In the genomic region with DNA sequence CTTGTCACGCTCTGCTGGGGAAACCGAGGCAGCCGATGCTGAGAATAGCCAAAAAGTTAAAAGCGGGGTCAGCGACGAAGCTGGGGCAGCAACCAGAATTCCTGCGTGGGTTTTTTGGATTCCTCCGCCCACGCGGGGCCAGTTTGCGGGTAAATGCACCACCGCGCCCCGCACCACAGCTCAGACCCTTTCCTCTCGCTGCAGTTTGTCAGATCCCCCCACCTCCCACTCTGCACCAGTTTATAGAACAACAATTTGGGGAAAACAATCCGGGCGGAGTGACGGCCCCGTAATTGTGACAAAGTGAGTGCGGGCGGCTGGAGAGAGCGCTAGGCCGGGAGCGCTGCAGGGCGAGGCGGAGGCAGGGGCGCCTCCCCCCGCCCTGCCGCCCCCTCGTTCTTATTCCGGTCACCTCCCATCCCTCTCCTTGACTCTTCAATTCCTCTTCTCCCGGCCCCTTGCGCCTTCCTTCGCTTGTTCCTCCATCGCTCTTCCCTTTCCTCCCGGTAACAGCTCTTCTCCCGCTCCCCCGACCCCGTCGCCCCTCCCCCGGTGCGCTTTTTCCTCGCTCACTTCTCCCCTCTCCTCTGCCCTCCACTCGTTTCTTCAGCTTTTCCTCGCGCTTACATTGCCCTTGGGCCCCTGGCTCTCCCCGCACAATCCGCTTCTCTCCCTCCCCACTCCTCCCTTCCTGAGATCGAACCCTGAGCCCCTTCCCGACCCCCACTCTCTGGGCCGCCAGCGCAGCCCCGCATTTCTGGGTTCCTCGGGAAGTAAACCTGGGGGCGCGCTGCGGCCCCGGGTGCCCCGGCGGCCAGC, we compare ENCODE assay signal across 8 cellular contexts. TPM values are rescaled to one million over a fixed set of nuclear protein-coding genes. Genes with fewer than 3 reads are reported as not detected.
DNase-seq lines count a peak whose midpoint lies in the region; ATAC-seq, FAIRE-seq and TF ChIP-seq lines count a peak whose summit lies in the region.

No MANE protein-coding gene starts in this region.

- H3K9ac ChIP-seq in K562 (ENCODE audit: insufficient read depth in 1 of 2, low read depth in 2 of 2, low read length in 2 of 2) = peak overlapping the region in 1 of 2 experiments; percentile 72; a peak in 2 of 4 replicates
- H3K9ac ChIP-seq in muscle layer of colon (ENCODE audit: low read length) = no peak overlapping the region

- H3K4me3 ChIP-seq in A549 = peak overlapping the region; percentile 41
- H3K4me3 ChIP-seq in GM06990 (replicated peaks; ENCODE audit: low read depth, low read length) = peak overlapping the region; percentile 35
- peak overlapping the region; percentile 36 for H3K4me3 ChIP-seq in K562
- peak overlapping the region; percentile 35 to 57 for H3K4me3 ChIP-seq in muscle layer of colon (ENCODE audit: low read depth in 1 of 2, low read length in 2 of 2)

- FAIRE-seq in A549 (lab: Jason Lieb, UNC) (no peak), K562 (lab: Jason Lieb, UNC) (no peak)

- POLR2A ChIA-PET in A549 (lab: Yijun Ruan, JAX) (interaction anchor here (0.6 kb wide), 1 partner anchor 494 kb away, joined by 5 read pairs; the partner anchor contains the start of gene DDX23), K562 (lab: Yijun Ruan, JAX) (interaction anchor here (0.6 to 2.0 kb wide), 6 partner anchors 9 to 139 kb away, joined by 3 to 8 read pairs (median 4); partner anchors contain the start of genes C1QL4 and SPATS2)

- CTCF ChIA-PET in A549 (lab: Yijun Ruan, JAX) (interaction anchor here (0.5 to 9.5 kb wide), 18 partner anchors 9 to 292 kb away, joined by 3 to 201 read pairs (median 11); partner anchors contain the start of genes C1QL4, PRPH, SPATS2 and TROAP), K562 (lab: Yijun Ruan, JAX; ENCODE audit: low intra/inter-chr PET ratio) (interaction anchor here (2.2 kb wide), 1 partner anchor 15 kb away, joined by 8 read pairs; no protein-coding TSS in a partner anchor)

- H3K4me1 ChIP-seq in A549 (peaks cover 48% of the 10 kb centered on the region), K562 (replicated peaks in 1 of 2; ENCODE audit: control insufficient read depth in 2 of 2, insufficient read depth in 2 of 2, low read length in 2 of 2) (peaks cover 23 to 52% of the 10 kb centered on the region in 2 experiments), muscle layer of colon (ENCODE audit: insufficient read depth, low read length) (peaks cover 49% of the 10 kb centered on the region)

- H3K36me3 ChIP-seq in GM06990 (ENCODE audit: control insufficient read depth, insufficient read depth, low read length) (no peaks in the 10 kb centered on the region), K562 (ENCODE audit: control insufficient read depth, insufficient read depth, low read length) (no peaks in the 10 kb centered on the region), muscle layer of colon (ENCODE audit: insufficient read depth, low read length) (no peaks in the 10 kb centered on the region)

- DNase-seq in A549 (ENCODE audit: low read depth in 1 of 2, low spot score in 1 of 2) (no peak), GM06990 (ENCODE audit: extremely low read depth, insufficient read length) (no peak), K562 (ENCODE audit: extremely low read depth in 1 of 4, low spot score in 3 of 4) (peak in 3 of 4 experiments; percentile 47 to 52 (median 47))

- TF ChIP-seq EP300 in A549 (IDR thresholded peaks at IDR 0.05) = no peak
- TF ChIP-seq EP300 in K562 (IDR thresholded peaks at IDR 0.05; ENCODE audit: low read length) = no peak

- H4K20me1 ChIP-seq in K562 (replicated peaks; ENCODE audit: control insufficient read depth, insufficient read depth, low read length) = peaks cover 5% of the 10 kb centered on the region; the same call in 1 of the 2 replicates

- intact Hi-C loops in K562 (cut with micrococcal nuclease) = loop anchor here (10.0 kb wide), 2 partner anchors 281 to 371 kb away; partner anchors contain the start of genes KMT2D, RHEBL1, WNT1 and WNT10B

- no peaks in the 10 kb centered on the region for H3K79me2 ChIP-seq in K562 (ENCODE audit: control insufficient read depth, insufficient read depth, low read length)

- H3K27ac ChIP-seq in A549 (peak overlapping the region; percentile 55 to 86; a peak in 4 of 6 replicates), K562 (ENCODE audit: extremely low read depth, low read depth, low read length) (no peak overlapping the region), muscle layer of colon (ENCODE audit: low read depth, low read length) (no peak overlapping the region)

- H3K9me3 ChIP-seq in A549 (no peaks in the 10 kb centered on the region), K562 (replicated peaks; ENCODE audit: control insufficient read depth, insufficient read depth, low read depth, low read length) (no peaks in the 10 kb centered on the region), muscle layer of colon (ENCODE audit: low read length) (no peaks in the 10 kb centered on the region)

- H3K9me1 ChIP-seq in K562 (ENCODE audit: control insufficient read depth, insufficient read depth, low read length) = no peaks in the 10 kb centered on the region

- in situ Hi-C loops in K562 (cut with MboI) = no loop called here

- BruUV-seq in K562 (replicated peaks; lab: Mats Ljungman, UMichigan) = no TSS peak

- no peak for TF ChIP-seq CTCF in A549 (IDR thresholded peaks at IDR 0.05)
- TF ChIP-seq CTCF in GM06990 (IDR thresholded peaks at IDR 0.05; ENCODE audit: insufficient read depth, low read length, poor library complexity, severe bottlenecking) = no peak
- no peak for TF ChIP-seq CTCF in K562 (IDR thresholded peaks at IDR 0.05 in 2 of 3, conservative IDR thresholded peaks at IDR 0.05 in 1 of 3; ENCODE audit: insufficient read depth in 2 of 3, low read depth in 1 of 3, low read length in 3 of 3)

- H3K27me3 ChIP-seq in GM06990 (replicated peaks; ENCODE audit: control insufficient read depth, insufficient read depth, low read length) (peaks cover 3% of the 10 kb centered on the region), K562 (ENCODE audit: control insufficient read depth in 2 of 2, insufficient read depth in 2 of 2, low read length in 2 of 2) (peaks cover 27 to 37% of the 10 kb centered on the region in 2 experiments; a peak in 4 of 5 replicates), muscle layer of colon (ENCODE audit: control insufficient read depth in 1 of 2, insufficient read depth in 2 of 2, low read length in 2 of 2) (peaks cover 68 to 88% of the 10 kb centered on the region in 2 donors)

- TF ChIP-seq POLR2A in A549 (IDR thresholded peaks at IDR 0.05; ENCODE audit: low read length) = no peak
- no peak for TF ChIP-seq POLR2A in K562 (conservative IDR thresholded peaks at IDR 0.05)

- TF ChIP-seq RAD21 in A549 (conservative IDR thresholded peaks at IDR 0.05 in 1 of 2, IDR thresholded peaks at IDR 0.05 in 1 of 2) (no peak), K562 (CRISPR knock-in tag; conservative IDR thresholded peaks at IDR 0.05 in 1 of 2, IDR thresholded peaks at IDR 0.05 in 1 of 2) (no peak)

- H3K4me2 ChIP-seq in A549 = peak overlapping the region; percentile 87
- H3K4me2 ChIP-seq in K562 (ENCODE audit: insufficient read depth, low read length) = peak overlapping the region; percentile 68; the same call in 1 of the 2 replicates

- peak overlapping the region; percentile 90; the same call in 1 of the 2 replicates for H2AFZ ChIP-seq in K562 (ENCODE audit: low read depth, low read length)

- no peak for ATAC-seq in A549
- no peak for ATAC-seq in K562
- ATAC-seq in HG03135 (IDR thresholded peaks at IDR 0.05; ENCODE audit: unreplicated experiment) = no peak
- ATAC-seq in HG02798 (IDR thresholded peaks at IDR 0.05; ENCODE audit: poor library complexity, unreplicated experiment) = no peak
- ATAC-seq in GM19463 (IDR thresholded peaks at IDR 0.05; ENCODE audit: unreplicated experiment) = no peak
- no peak for ATAC-seq in HG02588 (IDR thresholded peaks at IDR 0.05; ENCODE audit: unreplicated experiment)

- WGBS in A549 (ENCODE audit: missing lambda C conversion rate) = 75% methylated on average over 59 of the region's 60 CpGs
- 12% methylated on average over 26 of the region's 60 CpGs for WGBS in K562 (ENCODE audit: insufficient coverage, low coverage, missing lambda C conversion rate)

RNA-seq across cellular contexts. Expression of gene DNAJC22, which starts 0.6 kb away (rescaled TPM):
- polyA plus RNA-seq in A549 (2011; rRNA removed) = 35.5 and 40.5 TPM in 2 replicates
- 11.1 and 19.5 TPM in 2 replicates for polyA plus RNA-seq in A549 (2012; cell fraction: cytosol; rRNA removed)
- polyA plus RNA-seq in A549 (2012; cell fraction: nucleus; rRNA removed) = 9.9 and 10.0 TPM in 2 replicates
- polyA plus RNA-seq in A549 (2017; fragmentation: RNase III; extraction: RNeasy Plus Mini Kit Qiagen cat#74134 plus additional on column Dnase treatment) = 18.0 to 22.6 TPM (median 20.0 TPM) in 3 replicates
- polyA minus RNA-seq in A549 (2011; rRNA and poly(A)+ RNA removed) = 28.7 and 32.3 TPM in 2 replicates
- total RNA-seq in K562 (2011; cell fraction: chromatin; rRNA removed; ENCODE audit: low replicate concordance) = 2.1 and 4.9 TPM in 2 replicates
- total RNA-seq in K562 (2011; cell fraction: nucleolus; rRNA removed) = 2.0 and 2.3 TPM in 2 replicates
- total RNA-seq in K562 (2011; cell fraction: nucleoplasm; rRNA removed) = 1.7 and 2.2 TPM in 2 replicates
- total RNA-seq in K562 (2014; rRNA removed) = 0.50 and 0.69 TPM in 2 replicates
- total RNA-seq in K562 (2014; rRNA removed; fragmentation: Illumina TruSeq; extraction: Trizol) = 0.47 and 0.99 TPM in 2 replicates
- total RNA-seq in K562 (2015; rRNA removed; fragmentation: Illumina TruSeq; extraction: Trizol) = 0.40 and 0.45 TPM in 2 replicates
- total RNA-seq in K562 (2021) = 0.62 and 0.69 TPM in 2 replicates
- 0.83 and 1.2 TPM in 2 replicates for polyA plus RNA-seq in K562 (2011; rRNA removed)
- 0.80 and 0.89 TPM in 2 replicates for polyA plus RNA-seq in K562 (2011; cell fraction: cytosol; rRNA removed)
- polyA plus RNA-seq in K562 (2011; cell fraction: nucleus; rRNA removed) = 0.98 and 2.8 TPM in 2 replicates
- 0.30 and 0.51 TPM in 2 replicates for polyA plus RNA-seq in K562 (2012)
- polyA plus RNA-seq in K562 (2014; fragmentation: Illumina TruSeq; extraction: Trizol) = 0.36 and 0.61 TPM in 2 replicates
- polyA plus RNA-seq in K562 (2014; fragmentation: Nextera tagmentation; extraction: Ambion mirVana) = under 1 TPM; 0.10 to 0.15 TPM
- polyA plus RNA-seq in K562 (2014; rRNA removed) = 0.36 and 0.98 TPM in 2 replicates
- polyA minus RNA-seq in K562 (2011; rRNA and poly(A)+ RNA removed) = 0.57 and 0.84 TPM in 2 replicates
- polyA minus RNA-seq in K562 (2011; cell fraction: cytosol; rRNA and poly(A)+ RNA removed) = 0.73 and 0.95 TPM in 2 replicates
- 0.33 and 0.67 TPM in 2 replicates for polyA minus RNA-seq in K562 (2011; cell fraction: nucleus; rRNA and poly(A)+ RNA removed)

RNA-seq across cellular contexts. Expression of gene C1QL4, which starts 9.1 kb away (rescaled TPM):
- polyA plus RNA-seq in A549 (2011; rRNA removed) (0.99 and 1.5 TPM in 2 replicates), A549 (2017; fragmentation: RNase III; extraction: RNeasy Plus Mini Kit Qiagen cat#74134 plus additional on column Dnase treatment) (2.2 to 2.8 TPM (median 2.8 TPM) in 3 replicates), K562 (2011; rRNA removed) (0.35 and 0.81 TPM in 2 replicates), K562 (2014; fragmentation: Illumina TruSeq; extraction: Trizol) (0.31 and 0.61 TPM in 2 replicates), K562 (2014; fragmentation: Nextera tagmentation; extraction: Ambion mirVana) (under 1 TPM; 0.08 to 0.10 TPM), K562 (2014; rRNA removed) (1.2 and 1.3 TPM in 2 replicates)
- 3.4 and 5.1 TPM in 2 replicates for polyA plus RNA-seq in A549 (2012; cell fraction: cytosol; rRNA removed)
- 5.8 and 8.4 TPM in 2 replicates for polyA plus RNA-seq in A549 (2012; cell fraction: nucleus; rRNA removed)
- 0.66 and 0.83 TPM in 2 replicates for polyA minus RNA-seq in A549 (2011; rRNA and poly(A)+ RNA removed)
- 0.77 and 1.9 TPM in 2 replicates for total RNA-seq in K562 (2011; cell fraction: chromatin; rRNA removed; ENCODE audit: low replicate concordance)
- 2.7 and 2.8 TPM in 2 replicates for total RNA-seq in K562 (2011; cell fraction: nucleolus; rRNA removed)
- total RNA-seq in K562 (2011; cell fraction: nucleoplasm; rRNA removed) = 1.3 and 1.9 TPM in 2 replicates
- total RNA-seq in K562 (2014; rRNA removed) (2.0 and 2.1 TPM in 2 replicates), K562 (2014; rRNA removed; fragmentation: Illumina TruSeq; extraction: Trizol) (0.10 and 0.15 TPM in 2 replicates), K562 (2015; rRNA removed; fragmentation: Illumina TruSeq; extraction: Trizol) (0.14 and 0.23 TPM in 2 replicates), K562 (2021) (1.4 and 1.5 TPM in 2 replicates)
- polyA plus RNA-seq in K562 (2011; cell fraction: cytosol; rRNA removed) = 0.75 and 1.8 TPM in 2 replicates
- polyA plus RNA-seq in K562 (2011; cell fraction: nucleus; rRNA removed) = 2.0 and 2.9 TPM in 2 replicates
- polyA plus RNA-seq in K562 (2012) = 0.64 and 1.00 TPM in 2 replicates
- polyA minus RNA-seq in K562 (2011; rRNA and poly(A)+ RNA removed) = 0.18 TPM in 1 of 2 replicates, not detected in the other
- 0.38 and 1.0 TPM in 2 replicates for polyA minus RNA-seq in K562 (2011; cell fraction: cytosol; rRNA and poly(A)+ RNA removed)
- 0.94 and 1.00 TPM in 2 replicates for polyA minus RNA-seq in K562 (2011; cell fraction: nucleus; rRNA and poly(A)+ RNA removed)

RNA-seq across cellular contexts. Expression of gene SPATS2, which starts 21.2 kb away (rescaled TPM):
- polyA plus RNA-seq in A549 (2011; rRNA removed) (154 and 175 TPM in 2 replicates), A549 (2017; fragmentation: RNase III; extraction: RNeasy Plus Mini Kit Qiagen cat#74134 plus additional on column Dnase treatment) (34.6 to 37.7 TPM (median 34.9 TPM) in 3 replicates), K562 (2011; rRNA removed) (30.0 and 48.2 TPM in 2 replicates), K562 (2014; fragmentation: Illumina TruSeq; extraction: Trizol) (22.6 and 25.3 TPM in 2 replicates), K562 (2014; fragmentation: Nextera tagmentation; extraction: Ambion mirVana) (1 to 10 TPM; 5.4 to 8.7 TPM), K562 (2014; rRNA removed) (14.9 and 17.5 TPM in 2 replicates)
- polyA plus RNA-seq in A549 (2012; cell fraction: cytosol; rRNA removed) = 35.2 and 38.6 TPM in 2 replicates
- 27.6 and 38.4 TPM in 2 replicates for polyA plus RNA-seq in A549 (2012; cell fraction: nucleus; rRNA removed)
- polyA minus RNA-seq in A549 (2011; rRNA and poly(A)+ RNA removed) = 90.6 and 109 TPM in 2 replicates
- 49.5 and 94.9 TPM in 2 replicates for total RNA-seq in K562 (2011; cell fraction: chromatin; rRNA removed; ENCODE audit: low replicate concordance)
- total RNA-seq in K562 (2011; cell fraction: nucleolus; rRNA removed) = 28.2 and 31.3 TPM in 2 replicates
- 38.9 and 51.6 TPM in 2 replicates for total RNA-seq in K562 (2011; cell fraction: nucleoplasm; rRNA removed)
- total RNA-seq in K562 (2014; rRNA removed) (9.7 and 12.5 TPM in 2 replicates), K562 (2014; rRNA removed; fragmentation: Illumina TruSeq; extraction: Trizol) (18.3 and 20.3 TPM in 2 replicates), K562 (2015; rRNA removed; fragmentation: Illumina TruSeq; extraction: Trizol) (17.8 and 17.9 TPM in 2 replicates), K562 (2021) (14.6 and 16.3 TPM in 2 replicates)
- polyA plus RNA-seq in K562 (2011; cell fraction: cytosol; rRNA removed) = 20.0 and 25.0 TPM in 2 replicates
- polyA plus RNA-seq in K562 (2011; cell fraction: nucleus; rRNA removed) = 17.1 and 18.6 TPM in 2 replicates
- polyA plus RNA-seq in K562 (2012) = 14.7 and 16.8 TPM in 2 replicates
- 41.3 and 51.6 TPM in 2 replicates for polyA minus RNA-seq in K562 (2011; rRNA and poly(A)+ RNA removed)
- polyA minus RNA-seq in K562 (2011; cell fraction: cytosol; rRNA and poly(A)+ RNA removed) = 15.9 and 27.9 TPM in 2 replicates
- 12.3 and 24.8 TPM in 2 replicates for polyA minus RNA-seq in K562 (2011; cell fraction: nucleus; rRNA and poly(A)+ RNA removed)

RNA-seq across cellular contexts. Expression of gene TROAP, which starts 23.0 kb away (rescaled TPM):
- polyA plus RNA-seq in A549 (2011; rRNA removed) (50.0 and 56.4 TPM in 2 replicates), A549 (2017; fragmentation: RNase III; extraction: RNeasy Plus Mini Kit Qiagen cat#74134 plus additional on column Dnase treatment) (49.3 to 59.3 TPM (median 55.5 TPM) in 3 replicates), K562 (2011; rRNA removed) (46.4 and 61.0 TPM in 2 replicates), K562 (2014; fragmentation: Illumina TruSeq; extraction: Trizol) (171 and 183 TPM in 2 replicates), K562 (2014; fragmentation: Nextera tagmentation; extraction: Ambion mirVana) (10 to 100 TPM; 52.1 to 53.7 TPM), K562 (2014; rRNA removed) (101 and 112 TPM in 2 replicates)
- polyA plus RNA-seq in A549 (2012; cell fraction: cytosol; rRNA removed) = 108 and 115 TPM in 2 replicates
- polyA plus RNA-seq in A549 (2012; cell fraction: nucleus; rRNA removed) = 170 and 181 TPM in 2 replicates
- 41.0 and 46.7 TPM in 2 replicates for polyA minus RNA-seq in A549 (2011; rRNA and poly(A)+ RNA removed)
- total RNA-seq in K562 (2011; cell fraction: chromatin; rRNA removed; ENCODE audit: low replicate concordance) = 116 and 289 TPM in 2 replicates
- 173 and 178 TPM in 2 replicates for total RNA-seq in K562 (2011; cell fraction: nucleolus; rRNA removed)
- total RNA-seq in K562 (2011; cell fraction: nucleoplasm; rRNA removed) = 141 and 151 TPM in 2 replicates
- total RNA-seq in K562 (2014; rRNA removed) (60.4 and 60.8 TPM in 2 replicates), K562 (2014; rRNA removed; fragmentation: Illumina TruSeq; extraction: Trizol) (39.0 and 56.5 TPM in 2 replicates), K562 (2015; rRNA removed; fragmentation: Illumina TruSeq; extraction: Trizol) (59.2 and 59.8 TPM in 2 replicates), K562 (2021) (72.9 and 83.0 TPM in 2 replicates)
- 34.7 and 45.0 TPM in 2 replicates for polyA plus RNA-seq in K562 (2011; cell fraction: cytosol; rRNA removed)
- polyA plus RNA-seq in K562 (2011; cell fraction: nucleus; rRNA removed) = 167 and 238 TPM in 2 replicates
- 67.5 and 72.2 TPM in 2 replicates for polyA plus RNA-seq in K562 (2012)
- polyA minus RNA-seq in K562 (2011; rRNA and poly(A)+ RNA removed) = 26.0 and 27.1 TPM in 2 replicates
- 28.1 and 36.8 TPM in 2 replicates for polyA minus RNA-seq in K562 (2011; cell fraction: cytosol; rRNA and poly(A)+ RNA removed)
- 70.8 and 123 TPM in 2 replicates for polyA minus RNA-seq in K562 (2011; cell fraction: nucleus; rRNA and poly(A)+ RNA removed)

RNA-seq across cellular contexts. Expression of gene PRPH, which starts 51.1 kb away (rescaled TPM):
- 1.7 and 2.0 TPM in 2 replicates for polyA plus RNA-seq in A549 (2011; rRNA removed)
- polyA plus RNA-seq in A549 (2012; cell fraction: cytosol; rRNA removed) = 0.95 and 1.3 TPM in 2 replicates
- polyA plus RNA-seq in A549 (2012; cell fraction: nucleus; rRNA removed) = 0.72 and 1.3 TPM in 2 replicates
- 0.42 to 0.67 TPM (median 0.50 TPM) in 3 replicates for polyA plus RNA-seq in A549 (2017; fragmentation: RNase III; extraction: RNeasy Plus Mini Kit Qiagen cat#74134 plus additional on column Dnase treatment)
- polyA minus RNA-seq in A549 (2011; rRNA and poly(A)+ RNA removed) = 1.3 and 3.1 TPM in 2 replicates
- not detected in 2 replicates for total RNA-seq in K562 (2011; cell fraction: chromatin; rRNA removed; ENCODE audit: low replicate concordance)
- total RNA-seq in K562 (2011; cell fraction: nucleolus; rRNA removed) = 0.13 and 0.67 TPM in 2 replicates
- total RNA-seq in K562 (2011; cell fraction: nucleoplasm; rRNA removed) = 0.81 TPM in 1 of 2 replicates, not detected in the other
- total RNA-seq in K562 (2014; rRNA removed) = 0.27 and 1.3 TPM in 2 replicates
- total RNA-seq in K562 (2014; rRNA removed; fragmentation: Illumina TruSeq; extraction: Trizol) = 0.36 and 0.51 TPM in 2 replicates
- 0.41 TPM in 1 of 2 replicates, not detected in the other for total RNA-seq in K562 (2015; rRNA removed; fragmentation: Illumina TruSeq; extraction: Trizol)
- total RNA-seq in K562 (2021) = 0.81 and 1.6 TPM in 2 replicates
- 0.71 and 1.4 TPM in 2 replicates for polyA plus RNA-seq in K562 (2011; rRNA removed)
- 1.2 and 2.7 TPM in 2 replicates for polyA plus RNA-seq in K562 (2011; cell fraction: cytosol; rRNA removed)
- 0.65 and 1.4 TPM in 2 replicates for polyA plus RNA-seq in K562 (2011; cell fraction: nucleus; rRNA removed)
- 1.1 and 4.3 TPM in 2 replicates for polyA plus RNA-seq in K562 (2012)
- polyA plus RNA-seq in K562 (2014; fragmentation: Illumina TruSeq; extraction: Trizol) = 0.97 and 1.3 TPM in 2 replicates
- polyA plus RNA-seq in K562 (2014; fragmentation: Nextera tagmentation; extraction: Ambion mirVana) = 1 to 10 TPM; 1.8 to 1.9 TPM
- 1.3 TPM in 2 replicates for polyA plus RNA-seq in K562 (2014; rRNA removed)
- polyA minus RNA-seq in K562 (2011; rRNA and poly(A)+ RNA removed) = 0.84 TPM in 1 of 2 replicates, not detected in the other
- not detected in 2 replicates for polyA minus RNA-seq in K562 (2011; cell fraction: cytosol; rRNA and poly(A)+ RNA removed)
- polyA minus RNA-seq in K562 (2011; cell fraction: nucleus; rRNA and poly(A)+ RNA removed) = not detected in 2 replicates

Comparison
In these comparisons a context has a peak if more than half of its experiments do, and no peak if none do; other contexts are left out.
1. DNase-seq: peak in K562 (3 of 4); none in A549 (0 of 2) and GM06990 (single experiment).
2. H3K27ac ChIP-seq: peak in A549 (2 of 2); none in K562 (single experiment) and muscle layer of colon (single experiment).
3. Peak in every context shown above with its lines, with median percentiles within 50 percentile points of each other: H3K4me3 ChIP-seq.